ENCODE assay signal across 8 cellular contexts in the genomic region with DNA sequence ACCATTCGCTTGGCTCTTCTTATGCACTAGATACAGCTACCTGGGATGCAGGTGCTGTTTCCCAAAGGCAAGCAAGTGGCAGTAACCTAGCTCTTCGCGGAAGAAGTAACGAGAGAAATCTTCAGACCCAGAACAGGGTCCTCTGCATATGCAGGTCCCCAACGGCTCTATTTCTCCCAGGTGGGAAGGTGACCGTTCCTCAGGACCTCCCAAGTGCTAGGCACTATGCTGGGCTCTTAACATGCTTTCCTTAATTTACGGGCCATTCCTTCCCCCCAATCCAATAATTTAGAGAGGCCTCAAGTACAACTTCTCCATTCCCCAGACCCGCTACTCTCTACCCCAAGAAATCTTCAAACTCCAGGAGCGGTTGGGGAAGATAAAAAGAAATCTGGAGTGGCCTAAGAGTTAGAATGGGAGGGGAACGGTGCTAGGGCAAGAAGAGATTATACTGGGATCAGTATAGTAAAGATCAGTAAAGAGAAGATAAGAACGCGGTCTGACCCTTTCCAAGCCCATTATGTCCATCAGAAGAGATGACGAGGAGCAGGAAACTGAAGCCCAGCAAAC. TPM values are rescaled to one million over a fixed set of nuclear protein-coding genes. Genes with fewer than 3 reads are reported as not detected.
A peak's percentile ranks its signal among the peaks of the same experiment; 100 is the strongest.
DNase-seq lines count a peak whose midpoint lies in the region; ATAC-seq, FAIRE-seq and TF ChIP-seq lines count a peak whose summit lies in the region.

No MANE protein-coding gene starts in this region.

- no peak for TF ChIP-seq RAD21 in GM12878 (IDR thresholded peaks at IDR 0.05; ENCODE audit: insufficient read depth, low read depth, low read length)

- RAD21 ChIA-PET in GM12878 (lab: Charles Lee; ENCODE audit: unreplicated experiment): interaction anchor here (0.6 kb wide), 2 partner anchors 21 to 42 kb away, joined by 3 to 4 read pairs; a partner anchor contains a TSS

- H4K5ac ChIP-seq in mesendoderm (ENCODE audit: low read length): peak overlapping the region; percentile 18

- in situ Hi-C loops in GM12878 (cut with MboI): no loop called here
- in situ Hi-C loops in GM13977 (cut with MboI; ENCODE audit: low pct_unique_long_range_greater_than_20kb, low sequenced_read_pairs, unreplicated experiment): no loop called here

- H3K79me1 ChIP-seq in mesendoderm (ENCODE audit: low read length): peaks cover 18% of the 10 kb centered on the region

- peak overlapping the region; percentile 89 for H3K9ac ChIP-seq in GM12878 (ENCODE audit: control insufficient read depth, insufficient read depth, low read length)
- H3K9ac ChIP-seq in mesendoderm (ENCODE audit: low read length): peak overlapping the region; percentile 88

- WGBS in GM12878 (ENCODE audit: insufficient coverage, insufficient replicate concordance, low lambda C conversion rate, missing lambda C conversion rate): 9% methylated on average over 13 of the region's 13 CpGs
- no CpG with 5 or more reads among the region's 13 CpGs for WGBS in mesendoderm (ENCODE audit: extremely low coverage, insufficient coverage, low lambda C conversion rate)
- 0 to 1% methylated on average over 13 of the region's 13 CpGs for WGBS in aorta, 2 donors

- TF ChIP-seq EP300 in GM12878 (IDR thresholded peaks at IDR 0.05; ENCODE audit: borderline replicate concordance in 1 of 2, control insufficient read depth in 1 of 2, low read depth in 2 of 2, low read length in 2 of 2): no peak

- no peak for ATAC-seq in Right ventricle myocardium inferior
- no peak for ATAC-seq in GM12878
- no peak for ATAC-seq in aorta (ENCODE audit: low FRiP score)
- ATAC-seq in GM21526 (IDR thresholded peaks at IDR 0.05; ENCODE audit: low FRiP score, unreplicated experiment): no peak

- CTCF ChIA-PET in GM12878 (lab: Yijun Ruan, JAX): interaction anchor here (0.6 to 3.0 kb wide), 4 partner anchors 9 to 242 kb away, joined by 3 to 13 read pairs (median 6); a partner anchor contains a TSS

- H3K79me2 ChIP-seq in GM12878 (ENCODE audit: control insufficient read depth, insufficient read depth, low read length) (peaks cover 59% of the 10 kb centered on the region), mesendoderm (ENCODE audit: control insufficient read depth, insufficient read depth, low read length) (peaks cover 43% of the 10 kb centered on the region)

- peak overlapping the region; percentile 95 for H2AFZ ChIP-seq in GM12878 (ENCODE audit: control insufficient read depth, low read depth, low read length)

- no peak overlapping the region for H3K23ac ChIP-seq in mesendoderm (ENCODE audit: low read length)

- H3K4ac ChIP-seq in mesendoderm (ENCODE audit: low read depth, low read length): peak overlapping the region; percentile 25

- H2BK5ac ChIP-seq in mesendoderm (ENCODE audit: low read length): no peak overlapping the region

- BruUV-seq in GM12878 (replicated peaks; lab: Mats Ljungman, UMichigan): no TSS peak

- no peak overlapping the region for H2BK120ac ChIP-seq in mesendoderm (ENCODE audit: low read depth, low read length)

- no peak for TF ChIP-seq POLR2A in GM12878 (IDR thresholded peaks at IDR 0.05; ENCODE audit: low read depth, low read length)

- TF ChIP-seq CTCF in right atrium auricular region (IDR thresholded peaks at IDR 0.05) (no peak), GM12878 (IDR thresholded peaks at IDR 0.05 in 2 of 3, conservative IDR thresholded peaks at IDR 0.05 in 1 of 3; ENCODE audit: control insufficient read depth in 2 of 3, extremely low read depth in 1 of 3, insufficient read depth in 1 of 3, low read depth in 3 of 3, low read length in 3 of 3) (no peak), GM13977 (IDR thresholded peaks at IDR 0.05; ENCODE audit: extremely low read depth, insufficient read depth, missing control alignments) (no peak)

- peak overlapping the region; percentile 42 for H3K18ac ChIP-seq in mesendoderm (ENCODE audit: low read length)

- FAIRE-seq in GM12878 (lab: Jason Lieb, UNC): no peak

- DNase-seq in right atrium auricular region (ENCODE audit: low spot score) (no peak), Right ventricle myocardium inferior (ENCODE audit: missing footprints) (no peak), GM12878 (ENCODE audit: low read depth, low spot score) (no peak), mesendoderm (peak; percentile 11), aorta (no peak), GM13977 (ENCODE audit: low spot score) (no peak), kidney tubule cell (ENCODE audit: low spot score) (no peak)

- no peak overlapping the region for H4K8ac ChIP-seq in mesendoderm (ENCODE audit: low read depth, low read length)

- SMC1A ChIA-PET in GM12878 (lab: Charles Lee; ENCODE audit: uncharacterized antibody, unreplicated experiment): interaction anchor here (0.7 kb wide), 1 partner anchor 25 kb away, joined by 3 read pairs; no protein-coding TSS in a partner anchor

- peak overlapping the region; percentile 77 for H3K4me2 ChIP-seq in GM12878 (ENCODE audit: control insufficient read depth, insufficient read depth)
- H3K4me2 ChIP-seq in mesendoderm (ENCODE audit: low read length): peak overlapping the region; percentile 93

- H4K20me1 ChIP-seq in GM12878 (ENCODE audit: control insufficient read depth, insufficient read depth): no peaks in the 10 kb centered on the region

- H3K9me3 ChIP-seq in right atrium auricular region: no peaks in the 10 kb centered on the region
- no peaks in the 10 kb centered on the region for H3K9me3 ChIP-seq in GM12878 (replicated peaks; ENCODE audit: control insufficient read depth, insufficient read depth, low read length)
- no peaks in the 10 kb centered on the region for H3K9me3 ChIP-seq in aorta (ENCODE audit: control insufficient read depth, low read length)

- peak overlapping the region; percentile 90 for H3K56ac ChIP-seq in mesendoderm (ENCODE audit: low read length)

- H3K36me3 ChIP-seq in right atrium auricular region (no peaks in the 10 kb centered on the region), GM12878 (ENCODE audit: control insufficient read depth in 2 of 2, insufficient read depth in 2 of 2, low read length in 1 of 2) (no peaks in the 10 kb centered on the region; a peak in 1 of 4 replicates), mesendoderm (ENCODE audit: control insufficient read depth, insufficient read depth, low read length) (no peaks in the 10 kb centered on the region), aorta (ENCODE audit: control insufficient read depth in 1 of 2, insufficient read depth in 2 of 2, low read length in 1 of 2) (peaks cover 0 to 2% of the 10 kb centered on the region in 2 donors)

- H3K4me1 ChIP-seq in right atrium auricular region (peaks cover 0 to 42% of the 10 kb centered on the region in 2 donors), GM12878 (ENCODE audit: control insufficient read depth, insufficient read depth, low read length) (peaks cover 4% of the 10 kb centered on the region; the same call in 1 of the 2 replicates), mesendoderm (ENCODE audit: control insufficient read depth, low read depth, low read length) (peaks cover 5% of the 10 kb centered on the region), aorta (ENCODE audit: control insufficient read depth in 1 of 2, insufficient read depth in 2 of 2, low read length in 2 of 2) (peaks cover 0 to 11% of the 10 kb centered on the region in 2 donors)

- intact Hi-C loops in Right ventricle myocardium inferior (cut with DNase I): loop anchor here (2.0 to 10.0 kb wide), 3 partner anchors 22 to 1170 kb away; a partner anchor contains a TSS
- intact Hi-C loops in GM12878 (cut with micrococcal nuclease; ENCODE audit: unreplicated experiment): no loop called here
- intact Hi-C loops in aorta (cut with DNase I): loop anchor here in 1 of 2 donors (2.0 kb wide), 1 partner anchor 22 kb away; a partner anchor contains a TSS

- POLR2A ChIA-PET in GM12878 (lab: Charles Lee): interaction anchor here (0.6 to 4.0 kb wide), 7 partner anchors 10 to 542 kb away, joined by 4 to 37 read pairs (median 5); a partner anchor contains a TSS

- H3K27ac ChIP-seq in right atrium auricular region (peak overlapping the region; percentile 87 to 95), GM12878 (ENCODE audit: control insufficient read depth, insufficient read depth) (peak overlapping the region; percentile 92), mesendoderm (ENCODE audit: low read depth, low read length) (peak overlapping the region; percentile 53), aorta (ENCODE audit: low read depth in 1 of 2, low read length in 2 of 2) (peak overlapping the region in 1 of 2 donors; percentile 86)

- no peaks in the 10 kb centered on the region for H3K27me3 ChIP-seq in right atrium auricular region
- H3K27me3 ChIP-seq in GM12878 (replicated peaks in 1 of 2; ENCODE audit: control insufficient read depth in 2 of 2, insufficient read depth in 2 of 2, low read length in 1 of 2): no peaks in the 10 kb centered on the region
- no peaks in the 10 kb centered on the region for H3K27me3 ChIP-seq in mesendoderm (ENCODE audit: insufficient read depth, low read length, poor library complexity)
- H3K27me3 ChIP-seq in aorta (ENCODE audit: control insufficient read depth in 1 of 2, insufficient read depth in 2 of 2, low read length in 1 of 2): no peaks in the 10 kb centered on the region

- no peak overlapping the region for H2BK15ac ChIP-seq in mesendoderm (replicated peaks; ENCODE audit: low read depth)

- H3K4me3 ChIP-seq in right atrium auricular region (peak overlapping the region; percentile 67 to 83), GM12878 (peak overlapping the region; percentile 85), mesendoderm (ENCODE audit: low read length) (peak overlapping the region; percentile 82), aorta (ENCODE audit: low read length in 2 of 2) (peak overlapping the region; percentile 65 to 79)

- H2AK5ac ChIP-seq in mesendoderm (ENCODE audit: low read length): no peak overlapping the region

RNA-seq across cellular contexts. Expression of a gene that starts 0.4 kb away (rescaled TPM):
- total RNA-seq in right atrium auricular region (10 to 100 TPM; 30.2 to 39.5 TPM), Right ventricle myocardium inferior (21.2 TPM), GM12878 (2014; rRNA removed) (18.2 and 20.3 TPM in 2 replicates), GM12878 (2014; rRNA removed; fragmentation: Illumina TruSeq; extraction: Trizol) (12.5 and 14.6 TPM in 2 replicates), GM12878 (2021) (27.4 and 29.8 TPM in 2 replicates), aorta (10 to 100 TPM; 27.1 to 46.5 TPM)
- 35.1 and 38.2 TPM in 2 replicates for total RNA-seq in GM12878 (2013; cell fraction: nucleolus; rRNA removed)
- 9.1 TPM for polyA plus RNA-seq in GM12878 (2011; ENCODE audit: low read depth)
- polyA plus RNA-seq in GM12878 (2011; rRNA removed) (29.9 and 35.5 TPM in 2 replicates), GM12878 (2014; fragmentation: Illumina TruSeq; extraction: Trizol) (13.2 and 14.2 TPM in 2 replicates), GM12878 (2014; fragmentation: Nextera tagmentation; extraction: Ambion mirVana) (10 to 100 TPM in 1 of 2 experiments, 1 to 10 TPM in 1; 6.7 to 16.6 TPM), GM12878 (2014; rRNA removed) (15.6 and 17.2 TPM in 2 replicates), GM12878 (2016; fragmentation: Nextera tagmentation; extraction: Ambion mirVana) (10 to 100 TPM; 40.3 to 41.7 TPM), aorta (10 to 100 TPM; 20.9 to 30.3 TPM)
- 21.4 and 21.9 TPM in 2 replicates for polyA plus RNA-seq in GM12878 (2011; cell fraction: cytosol; rRNA removed)
- polyA plus RNA-seq in GM12878 (2011; cell fraction: nucleus; rRNA removed): 15.3 and 19.4 TPM in 2 replicates
- 20.9 and 23.0 TPM in 2 replicates for polyA plus RNA-seq in GM12878 (2012)
- 10.2 and 17.3 TPM in 2 replicates for polyA minus RNA-seq in GM12878 (2011; rRNA and poly(A)+ RNA removed)
- 20.3 and 30.9 TPM in 2 replicates for polyA minus RNA-seq in GM12878 (2011; cell fraction: cytosol; rRNA and poly(A)+ RNA removed)
- 9.9 and 12.4 TPM in 2 replicates for polyA minus RNA-seq in GM12878 (2011; cell fraction: nucleus; rRNA and poly(A)+ RNA removed)
- 152 TPM for polyA plus RNA-seq in mesendoderm (2013, experiment 1 of 2)
- polyA plus RNA-seq in mesendoderm (2013, experiment 2 of 2): 149 TPM

RNA-seq across cellular contexts. Expression of a gene that starts 1.5 kb away (rescaled TPM):
- total RNA-seq in right atrium auricular region: 10 to 100 TPM; 37.9 to 38.9 TPM
- 25.5 TPM for total RNA-seq in Right ventricle myocardium inferior
- 103 TPM in 2 replicates for total RNA-seq in GM12878 (2013; cell fraction: nucleolus; rRNA removed)
- 25.0 and 37.9 TPM in 2 replicates for total RNA-seq in GM12878 (2014; rRNA removed)
- total RNA-seq in GM12878 (2014; rRNA removed; fragmentation: Illumina TruSeq; extraction: Trizol): 55.3 and 58.2 TPM in 2 replicates
- 36.3 and 36.6 TPM in 2 replicates for total RNA-seq in GM12878 (2021)
- polyA plus RNA-seq in GM12878 (2011; ENCODE audit: low read depth): 36.8 TPM
- polyA plus RNA-seq in GM12878 (2011; rRNA removed): 73.6 and 119 TPM in 2 replicates
- 21.0 and 28.0 TPM in 2 replicates for polyA plus RNA-seq in GM12878 (2011; cell fraction: cytosol; rRNA removed)
- 20.1 and 22.8 TPM in 2 replicates for polyA plus RNA-seq in GM12878 (2011; cell fraction: nucleus; rRNA removed)
- polyA plus RNA-seq in GM12878 (2012): 35.9 and 38.4 TPM in 2 replicates
- polyA plus RNA-seq in GM12878 (2014; fragmentation: Illumina TruSeq; extraction: Trizol): 76.3 and 91.5 TPM in 2 replicates
- 10 to 100 TPM; 61.1 to 72.7 TPM for polyA plus RNA-seq in GM12878 (2014; fragmentation: Nextera tagmentation; extraction: Ambion mirVana)
- 39.9 and 48.8 TPM in 2 replicates for polyA plus RNA-seq in GM12878 (2014; rRNA removed)
- 10 to 100 TPM; 72.4 to 76.9 TPM for polyA plus RNA-seq in GM12878 (2016; fragmentation: Nextera tagmentation; extraction: Ambion mirVana)
- 29.7 and 35.6 TPM in 2 replicates for polyA minus RNA-seq in GM12878 (2011; rRNA and poly(A)+ RNA removed)
- polyA minus RNA-seq in GM12878 (2011; cell fraction: cytosol; rRNA and poly(A)+ RNA removed): 16.8 and 21.6 TPM in 2 replicates
- 13.4 and 22.8 TPM in 2 replicates for polyA minus RNA-seq in GM12878 (2011; cell fraction: nucleus; rRNA and poly(A)+ RNA removed)
- 101 TPM for polyA plus RNA-seq in mesendoderm (2013, experiment 1 of 2)
- polyA plus RNA-seq in mesendoderm (2013, experiment 2 of 2): 101 TPM
- 10 to 100 TPM; 35.0 to 41.4 TPM for total RNA-seq in aorta
- 10 to 100 TPM; 33.6 to 45.3 TPM for polyA plus RNA-seq in aorta

RNA-seq across cellular contexts. Expression of a gene that starts 21.0 kb away (rescaled TPM):
- total RNA-seq in right atrium auricular region: 1 to 10 TPM; 3.3 to 4.7 TPM
- 3.1 TPM for total RNA-seq in Right ventricle myocardium inferior
- total RNA-seq in GM12878 (2013; cell fraction: nucleolus; rRNA removed): 27.6 and 29.1 TPM in 2 replicates
- total RNA-seq in GM12878 (2014; rRNA removed): 14.8 and 17.2 TPM in 2 replicates
- 7.3 and 7.8 TPM in 2 replicates for total RNA-seq in GM12878 (2014; rRNA removed; fragmentation: Illumina TruSeq; extraction: Trizol)
- total RNA-seq in GM12878 (2021): 18.5 and 20.4 TPM in 2 replicates
- polyA plus RNA-seq in GM12878 (2011; ENCODE audit: low read depth): 11.9 TPM
- 15.4 and 18.0 TPM in 2 replicates for polyA plus RNA-seq in GM12878 (2011; rRNA removed)
- 23.1 and 25.9 TPM in 2 replicates for polyA plus RNA-seq in GM12878 (2011; cell fraction: cytosol; rRNA removed)
- 17.7 and 24.2 TPM in 2 replicates for polyA plus RNA-seq in GM12878 (2011; cell fraction: nucleus; rRNA removed)
- polyA plus RNA-seq in GM12878 (2012): 17.6 and 18.6 TPM in 2 replicates
- polyA plus RNA-seq in GM12878 (2014; fragmentation: Illumina TruSeq; extraction: Trizol): 6.3 and 9.3 TPM in 2 replicates
- polyA plus RNA-seq in GM12878 (2014; fragmentation: Nextera tagmentation; extraction: Ambion mirVana): 1 to 10 TPM; 2.7 to 6.7 TPM
- 22.1 and 22.9 TPM in 2 replicates for polyA plus RNA-seq in GM12878 (2014; rRNA removed)
- polyA plus RNA-seq in GM12878 (2016; fragmentation: Nextera tagmentation; extraction: Ambion mirVana): 10 to 100 TPM; 25.7 to 32.4 TPM
- 14.3 and 17.0 TPM in 2 replicates for polyA minus RNA-seq in GM12878 (2011; rRNA and poly(A)+ RNA removed)
- polyA minus RNA-seq in GM12878 (2011; cell fraction: cytosol; rRNA and poly(A)+ RNA removed): 7.1 and 9.0 TPM in 2 replicates
- 13.8 and 26.7 TPM in 2 replicates for polyA minus RNA-seq in GM12878 (2011; cell fraction: nucleus; rRNA and poly(A)+ RNA removed)
- 9.4 TPM for polyA plus RNA-seq in mesendoderm (2013, experiment 1 of 2)
- 9.2 TPM for polyA plus RNA-seq in mesendoderm (2013, experiment 2 of 2)
- 1 to 10 TPM; 7.7 to 7.9 TPM for total RNA-seq in aorta
- 1 to 10 TPM; 2.0 to 6.4 TPM for polyA plus RNA-seq in aorta
